Comparison of ENCODE assay signal across 21 cellular contexts in the genomic region with DNA sequence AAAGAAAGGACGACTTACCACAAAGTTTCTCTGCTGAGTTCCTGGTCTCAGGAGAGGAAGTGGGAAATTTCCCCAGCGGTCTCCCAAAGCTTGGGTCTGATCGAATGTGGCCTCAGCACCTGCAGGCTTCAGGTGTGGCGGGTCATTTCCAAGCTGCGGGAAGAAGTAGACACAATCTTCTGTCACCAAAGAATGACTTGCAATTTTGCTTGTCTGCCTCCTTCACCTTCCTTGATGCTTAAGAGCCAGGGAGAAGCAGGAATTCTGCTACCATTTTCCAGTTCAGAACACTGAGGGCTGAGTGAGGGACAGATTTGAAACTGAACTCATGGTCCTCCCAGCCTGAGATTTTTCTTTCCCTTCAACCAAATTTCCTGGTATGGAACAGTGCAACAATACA.
"Had no signal": no experiment of that assay in that cellular context is flagged by ENCODE, and none has a peak within 500 bp of the region (broad histone marks: within the 10 kb centered on the region; RNA-seq: fewer than 3 reads in every experiment).

No MANE protein-coding gene starts in this region.

- FAIRE-seq: RCC 7860 had no signal

- H3K36me3 ChIP-seq: MG63, SJSA1 had no signal

- H3K4me1 ChIP-seq: SJSA1 had no signal

- H3K4me3 ChIP-seq: MG63, SJSA1, SK-N-MC had no signal

- H3K27me3 ChIP-seq: MG63, SJSA1 had no signal

- H3K27ac ChIP-seq: SJSA1, SK-N-MC had no signal

- H3K9me3 ChIP-seq: MG63 had no signal

- DNase-seq: Karpas-422, KG1, MG63, NCI-H1092, NCI-H1105 treated with DMSO at 0.1 percent for 48 hours, NCI-H1417 treated with DMSO at 0.1 percent for 48 hours, NCI-H146, NCI-H1694 treated with DMSO at 0.1 percent for 48 hours, NCI-H1930, NCI-H2081, NCI-H2107, NCI-H2227 treated with DMSO at 0.1 percent for 48 hours, NCI-H524, NCI-H526 treated with DMSO at 0.1 percent for 48 hours, NCI-H748 treated with DMSO at 0.1 percent for 48 hours, Right ventricle myocardium superior, RPMI8226, SIG-M5 had no signal
